Comparison of ENCODE assay signal across 1 cellular context in the genomic region with DNA sequence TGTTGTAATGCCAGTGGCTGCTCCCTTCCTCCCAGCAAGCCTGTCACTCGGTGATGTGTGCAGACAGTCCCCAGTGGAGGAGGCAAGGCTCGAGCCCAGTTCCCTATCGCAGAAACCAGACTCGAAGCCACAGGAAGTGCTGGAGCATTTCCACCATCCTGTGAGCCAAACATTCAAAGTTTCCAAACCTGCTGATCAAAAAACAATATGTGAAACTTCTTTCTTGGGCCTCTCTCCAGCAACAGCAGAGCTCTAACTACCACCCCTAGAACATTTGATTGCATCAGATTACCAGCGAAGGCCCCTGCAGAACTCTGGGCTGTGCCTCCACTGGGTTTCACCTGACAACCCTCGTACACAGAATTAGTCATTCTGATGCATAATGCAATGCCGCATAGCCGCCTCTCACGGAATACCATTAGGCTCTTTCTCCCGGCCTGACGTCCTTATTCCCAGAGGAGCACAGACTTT.
TF ChIP-seq lines count a peak whose summit lies in the region.

No MANE protein-coding gene starts in this region.

TF ChIP-seq in K562, 482 proteins besides CTCF, POLR2A, EP300 and RAD21 (continued from another document):
- TF ChIP-seq, protein P1, sequence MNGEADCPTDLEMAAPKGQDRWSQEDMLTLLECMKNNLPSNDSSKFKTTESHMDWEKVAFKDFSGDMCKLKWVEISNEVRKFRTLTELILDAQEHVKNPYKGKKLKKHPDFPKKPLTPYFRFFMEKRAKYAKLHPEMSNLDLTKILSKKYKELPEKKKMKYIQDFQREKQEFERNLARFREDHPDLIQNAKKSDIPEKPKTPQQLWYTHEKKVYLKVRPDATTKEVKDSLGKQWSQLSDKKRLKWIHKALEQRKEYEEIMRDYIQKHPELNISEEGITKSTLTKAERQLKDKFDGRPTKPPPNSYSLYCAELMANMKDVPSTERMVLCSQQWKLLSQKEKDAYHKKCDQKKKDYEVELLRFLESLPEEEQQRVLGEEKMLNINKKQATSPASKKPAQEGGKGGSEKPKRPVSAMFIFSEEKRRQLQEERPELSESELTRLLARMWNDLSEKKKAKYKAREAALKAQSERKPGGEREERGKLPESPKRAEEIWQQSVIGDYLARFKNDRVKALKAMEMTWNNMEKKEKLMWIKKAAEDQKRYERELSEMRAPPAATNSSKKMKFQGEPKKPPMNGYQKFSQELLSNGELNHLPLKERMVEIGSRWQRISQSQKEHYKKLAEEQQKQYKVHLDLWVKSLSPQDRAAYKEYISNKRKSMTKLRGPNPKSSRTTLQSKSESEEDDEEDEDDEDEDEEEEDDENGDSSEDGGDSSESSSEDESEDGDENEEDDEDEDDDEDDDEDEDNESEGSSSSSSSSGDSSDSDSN (IDR thresholded peaks at IDR 0.05; ENCODE audit: borderline replicate concordance in 1 of 2, low read depth in 2 of 2, low read length in 2 of 2): 0 out of 4 replicates have a peak, but pooled peaks of 1 of the 2 experiments have one; percentile 25
- no peak for TF ChIP-seq CEBPZ (IDR thresholded peaks at IDR 0.05; ENCODE audit: borderline replicate concordance, low read depth, low read length)
- TF ChIP-seq CBX5 (IDR thresholded peaks at IDR 0.05; ENCODE audit: borderline replicate concordance, low read depth): no peak
- no peak for TF ChIP-seq MYBL2 (IDR thresholded peaks at IDR 0.05; ENCODE audit: low read depth)
- TF ChIP-seq MYBL2 (CRISPR knock-in tag; IDR thresholded peaks at IDR 0.05; ENCODE audit: borderline replicate concordance): no peak
- no peak for TF ChIP-seq TAF15 (IDR thresholded peaks at IDR 0.05; ENCODE audit: low read depth, low read length)
- peak; percentile 33; the same call in 1 of the 2 replicates for TF ChIP-seq CEBPG (CRISPR knock-in tag; IDR thresholded peaks at IDR 0.05)
- peak; percentile 73 to 88 for TF ChIP-seq CEBPG (tag; conservative IDR thresholded peaks at IDR 0.05 in 1 of 2, IDR thresholded peaks at IDR 0.05 in 1 of 2)
- TF ChIP-seq MAFG (tag; conservative IDR thresholded peaks at IDR 0.05): no peak
- peak; percentile 78 for TF ChIP-seq CBFA2T3 (IDR thresholded peaks at IDR 0.05)
- TF ChIP-seq GABPA (tag; conservative IDR thresholded peaks at IDR 0.05; ENCODE audit: low read depth): peak; percentile 54
- TF ChIP-seq ZBTB8A (IDR thresholded peaks at IDR 0.05; ENCODE audit: partially characterized antibody): no peak
- peak; percentile 59 for TF ChIP-seq HDAC2 (IDR thresholded peaks at IDR 0.05)
- no peak for TF ChIP-seq ZBTB9 (CRISPR knock-in tag; IDR thresholded peaks at IDR 0.05)
- TF ChIP-seq BRF2 (IDR thresholded peaks at IDR 0.05; ENCODE audit: borderline replicate concordance, insufficient read depth, insufficient read length): no peak
- no peak for TF ChIP-seq ZNF121 (CRISPR knock-in tag; conservative IDR thresholded peaks at IDR 0.05)
- no peak for TF ChIP-seq CREB3 (tag; conservative IDR thresholded peaks at IDR 0.05; ENCODE audit: low read depth)
- no peak for TF ChIP-seq FOXP4 (CRISPR knock-in tag; IDR thresholded peaks at IDR 0.05; ENCODE audit: borderline replicate concordance)
- no peak for TF ChIP-seq SLC30A9 (CRISPR knock-in tag; IDR thresholded peaks at IDR 0.05)
- TF ChIP-seq NCOR1 (IDR thresholded peaks at IDR 0.05): peak; percentile 56
- TF ChIP-seq NKRF (IDR thresholded peaks at IDR 0.05; ENCODE audit: borderline replicate concordance): no peak
- no peak for TF ChIP-seq NR2C1 (IDR thresholded peaks at IDR 0.05)
- no peak for TF ChIP-seq NR2C1 (tag; IDR thresholded peaks at IDR 0.05)
- TF ChIP-seq, protein P2, sequence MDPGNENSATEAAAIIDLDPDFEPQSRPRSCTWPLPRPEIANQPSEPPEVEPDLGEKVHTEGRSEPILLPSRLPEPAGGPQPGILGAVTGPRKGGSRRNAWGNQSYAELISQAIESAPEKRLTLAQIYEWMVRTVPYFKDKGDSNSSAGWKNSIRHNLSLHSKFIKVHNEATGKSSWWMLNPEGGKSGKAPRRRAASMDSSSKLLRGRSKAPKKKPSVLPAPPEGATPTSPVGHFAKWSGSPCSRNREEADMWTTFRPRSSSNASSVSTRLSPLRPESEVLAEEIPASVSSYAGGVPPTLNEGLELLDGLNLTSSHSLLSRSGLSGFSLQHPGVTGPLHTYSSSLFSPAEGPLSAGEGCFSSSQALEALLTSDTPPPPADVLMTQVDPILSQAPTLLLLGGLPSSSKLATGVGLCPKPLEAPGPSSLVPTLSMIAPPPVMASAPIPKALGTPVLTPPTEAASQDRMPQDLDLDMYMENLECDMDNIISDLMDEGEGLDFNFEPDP (CRISPR knock-in tag; IDR thresholded peaks at IDR 0.05): no peak
- no peak for TF ChIP-seq SAFB2 (IDR thresholded peaks at IDR 0.05; ENCODE audit: borderline replicate concordance, low read depth, low read length, severe bottlenecking)
- no peak for TF ChIP-seq ZFX (CRISPR knock-in tag; IDR thresholded peaks at IDR 0.05)
- TF ChIP-seq DPF2 (IDR thresholded peaks at IDR 0.05): 0 out of 2 replicates have a peak, but pooled peaks have one; percentile 59
- peak; percentile 57; the same call in 1 of the 2 replicates for TF ChIP-seq RNF2 (IDR thresholded peaks at IDR 0.05)
